8 cellular contexts compared by ENCODE assay signal in the genomic region with DNA sequence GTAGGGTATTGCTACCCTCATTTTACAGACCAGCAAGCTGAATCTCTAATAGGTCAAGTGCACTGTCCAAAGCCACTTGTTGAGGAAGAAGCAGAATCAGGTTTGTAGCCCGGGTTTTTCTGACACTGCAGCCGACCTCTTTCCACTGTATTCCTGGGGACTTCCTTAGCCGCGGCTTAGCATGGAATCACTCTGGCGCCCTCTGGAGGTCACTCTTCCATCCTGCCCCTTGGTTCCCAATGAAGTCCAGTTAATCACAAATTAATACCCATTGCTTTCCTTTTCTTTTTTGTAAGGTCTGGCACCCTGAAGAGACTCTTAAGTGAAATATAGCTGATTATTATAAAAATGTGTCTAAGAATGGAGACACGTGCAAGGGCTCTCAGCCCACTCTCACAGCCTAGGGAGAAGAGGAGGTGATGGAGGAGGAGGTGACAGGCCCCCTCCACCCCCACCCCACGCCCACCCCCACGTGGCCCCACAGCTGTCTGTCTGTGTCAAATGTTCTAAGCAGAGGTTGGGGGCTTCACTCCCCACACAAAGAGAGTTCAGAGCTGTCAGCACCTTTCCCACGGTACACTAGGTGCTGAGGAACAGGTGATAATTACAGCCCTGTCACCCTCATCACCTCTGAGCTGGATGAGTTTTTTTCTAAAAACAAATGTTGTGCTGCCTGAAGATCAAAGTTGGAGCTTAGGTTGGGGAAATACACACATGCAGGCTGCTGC. TPM values are rescaled to one million over a fixed set of nuclear protein-coding genes. Genes with fewer than 3 reads are reported as not detected.
DNase-seq lines count a peak whose midpoint lies in the region; ATAC-seq and TF ChIP-seq lines count a peak whose summit lies in the region.

No MANE protein-coding gene starts in this region.

- TF ChIP-seq CTCF in GM20000 (IDR thresholded peaks at IDR 0.05; ENCODE audit: extremely low read depth, missing control alignments): peak; percentile 82
- peak; percentile 81 for TF ChIP-seq CTCF in WTC11 (IDR thresholded peaks at IDR 0.05)

- ATAC-seq in WTC11: peak; percentile 93
- peak; percentile 86 for ATAC-seq in left colon
- no peak for ATAC-seq in GM19397 (IDR thresholded peaks at IDR 0.05; ENCODE audit: unreplicated experiment)

- H3K9me3 Mint-ChIP-seq in WTC11: peaks cover 7% of the 10 kb centered on the region; the same call in 1 of the 2 replicates

- H3K4me3 Mint-ChIP-seq in WTC11: no peak overlapping the region

- CTCF ChIA-PET in WTC11 (lab: Charles Lee): interaction anchor here (0.6 to 3.0 kb wide), 3 partner anchors 7 to 57 kb away, joined by 5 to 14 read pairs (median 5); a partner anchor contains a TSS

- peak; percentile 61 for DNase-seq in AG08396 (ENCODE audit: low spot score)
- peak; percentile 65 for DNase-seq in GM20000 (ENCODE audit: low spot score)
- peak; percentile 83 for DNase-seq in NCI-H2171 treated with DMSO at 0.1 percent for 48 hours (lab: John Stamatoyannopoulos, UW)
- DNase-seq in WTC11 (ENCODE audit: low spot score): peak; percentile 85
- DNase-seq in caudate nucleus (lab: John Stamatoyannopoulos, UW): peak in 57 of 61 donors; percentile 12 to 80 (median 52)
- peak; percentile 55 to 88 for DNase-seq in left colon
- peak; percentile 48 to 65 for DNase-seq in stimulated activated CD4-positive, alpha-beta T cell treated with anti-CD3 and anti-CD28 coated beads, Interleukin-2, amount 100 ng/mL, for 48 hours

- no peaks in the 10 kb centered on the region for H3K36me3 Mint-ChIP-seq in WTC11

- no peak overlapping the region for H3K27ac Mint-ChIP-seq in WTC11

- intact Hi-C loops in left colon (cut with DNase I, micrococcal nuclease): loop anchor here in 1 of 2 donors (5.0 to 10.0 kb wide), 3 partner anchors 58 to 226 kb away; a partner anchor contains a TSS

- peaks cover 4% of the 10 kb centered on the region for H3K27me3 Mint-ChIP-seq in WTC11 (ENCODE audit: low read depth)

- POLR2A ChIA-PET in WTC11 (lab: Charles Lee): no interaction called here

- H3K4me1 Mint-ChIP-seq in WTC11: peaks cover 6% of the 10 kb centered on the region

- peak overlapping the region; percentile 16 for H3K27ac ChIP-seq in caudate nucleus (ENCODE audit: low read depth, low read length)

TF ChIP-seq in WTC11, 78 proteins besides CTCF, POLR2A, EP300 and RAD21:
- TF ChIP-seq, protein P1, sequence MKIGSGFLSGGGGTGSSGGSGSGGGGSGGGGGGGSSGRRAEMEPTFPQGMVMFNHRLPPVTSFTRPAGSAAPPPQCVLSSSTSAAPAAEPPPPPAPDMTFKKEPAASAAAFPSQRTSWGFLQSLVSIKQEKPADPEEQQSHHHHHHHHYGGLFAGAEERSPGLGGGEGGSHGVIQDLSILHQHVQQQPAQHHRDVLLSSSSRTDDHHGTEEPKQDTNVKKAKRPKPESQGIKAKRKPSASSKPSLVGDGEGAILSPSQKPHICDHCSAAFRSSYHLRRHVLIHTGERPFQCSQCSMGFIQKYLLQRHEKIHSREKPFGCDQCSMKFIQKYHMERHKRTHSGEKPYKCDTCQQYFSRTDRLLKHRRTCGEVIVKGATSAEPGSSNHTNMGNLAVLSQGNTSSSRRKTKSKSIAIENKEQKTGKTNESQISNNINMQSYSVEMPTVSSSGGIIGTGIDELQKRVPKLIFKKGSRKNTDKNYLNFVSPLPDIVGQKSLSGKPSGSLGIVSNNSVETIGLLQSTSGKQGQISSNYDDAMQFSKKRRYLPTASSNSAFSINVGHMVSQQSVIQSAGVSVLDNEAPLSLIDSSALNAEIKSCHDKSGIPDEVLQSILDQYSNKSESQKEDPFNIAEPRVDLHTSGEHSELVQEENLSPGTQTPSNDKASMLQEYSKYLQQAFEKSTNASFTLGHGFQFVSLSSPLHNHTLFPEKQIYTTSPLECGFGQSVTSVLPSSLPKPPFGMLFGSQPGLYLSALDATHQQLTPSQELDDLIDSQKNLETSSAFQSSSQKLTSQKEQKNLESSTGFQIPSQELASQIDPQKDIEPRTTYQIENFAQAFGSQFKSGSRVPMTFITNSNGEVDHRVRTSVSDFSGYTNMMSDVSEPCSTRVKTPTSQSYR (CRISPR knock-in tag; IDR thresholded peaks at IDR 0.05): no peak
- TF ChIP-seq CREB1 (CRISPR knock-in tag; IDR thresholded peaks at IDR 0.05): no peak
- no peak for TF ChIP-seq NFATC4 (CRISPR knock-in tag; IDR thresholded peaks at IDR 0.05)
- no peak for TF ChIP-seq ZNF416 (CRISPR knock-in tag; IDR thresholded peaks at IDR 0.05)
- no peak for TF ChIP-seq ZNF219 (CRISPR knock-in tag; IDR thresholded peaks at IDR 0.05; ENCODE audit: borderline replicate concordance)
- no peak for TF ChIP-seq ZNF232 (CRISPR knock-in tag; IDR thresholded peaks at IDR 0.05)

RNA-seq across cellular contexts. Expression of a gene that starts 57.7 kb away (rescaled TPM):
- total RNA-seq in WTC11 (2021) (0.11 to 0.20 TPM in 2 of 3 replicates, not detected in the other), left colon (under 1 TPM; 0.31 to 0.36 TPM)
